In the genomic region with DNA sequence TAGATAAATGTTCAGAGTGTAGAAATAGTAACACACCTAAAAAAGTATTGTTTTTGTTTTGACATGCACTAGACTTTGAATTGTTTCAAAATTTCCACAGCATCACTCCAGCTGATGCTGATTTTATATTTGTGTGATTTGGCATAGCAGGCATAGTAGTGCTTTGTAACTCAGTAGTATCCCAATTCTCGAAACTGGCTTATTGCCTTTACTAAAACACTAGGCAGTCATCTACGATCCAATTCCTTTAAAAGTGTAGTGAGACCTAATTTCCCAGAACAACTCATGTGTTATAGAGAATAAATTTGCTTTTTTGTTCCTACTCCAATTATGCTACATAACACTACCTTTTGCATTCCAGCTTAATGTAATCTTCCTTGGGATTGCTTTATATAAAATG, we compare ENCODE assay signal across 33 cellular contexts.
"Had no signal": no experiment of that assay in that cellular context is flagged by ENCODE, and none has a peak within 500 bp of the region (broad histone marks: within the 10 kb centered on the region; RNA-seq: fewer than 3 reads in every experiment).

No MANE protein-coding gene starts in this region.

- DNase-seq: Karpas-422, Kasumi-1, MG63, MM.1S, MV-4-11, NCI-H1048, NCI-H1092, NCI-H1092 treated with DMSO at 0.1 percent for 48 hours, NCI-H1105, NCI-H1105 treated with DMSO at 0.1 percent for 48 hours, NCI-H1417, NCI-H1417 treated with DMSO at 0.1 percent for 48 hours, NCI-H1436, NCI-H1436 treated with DMSO at 0.1 percent for 48 hours, NCI-H1694, NCI-H1694 treated with DMSO at 0.1 percent for 48 hours, NCI-H187, NCI-H187 treated with DMSO at 0.1 percent for 48 hours, NCI-H1930, NCI-H2029, NCI-H2029 treated with DMSO at 0.1 percent for 48 hours, NCI-H2081, NCI-H2081 treated with DMSO at 0.1 percent for 48 hours, NCI-H2107, NCI-H2171, NCI-H2171 treated with DMSO at 0.1 percent for 48 hours, NCI-H2227 treated with DMSO at 0.1 percent for 48 hours, NCI-H226, NCI-H345, NCI-H446, NCI-H446 treated with DMSO at 0.1 percent for 48 hours, NCI-H510A, NCI-H510A treated with DMSO at 0.1 percent for 48 hours had no signal
